8 cellular contexts compared by ENCODE assay signal in genomic region chrX:74382613-74383012, GRCh38. TPM values are rescaled to one million over a fixed set of nuclear protein-coding genes. Genes with fewer than 3 reads are reported as not detected.
DNase-seq lines count a peak whose midpoint lies in the region; ATAC-seq and TF ChIP-seq lines count a peak whose summit lies in the region.

No MANE protein-coding gene starts in this region.

- WGBS in heart right ventricle, 2 donors: 29 to 48% methylated on average over 2 of the region's 2 CpGs

- TF ChIP-seq CTCF in LNCaP clone FGC (IDR thresholded peaks at IDR 0.05; ENCODE audit: control insufficient read depth, extremely low read depth, insufficient read depth) (peak; percentile 60), heart right ventricle (IDR thresholded peaks at IDR 0.05) (peak; percentile 49 to 80 (median 68))

- no peak overlapping the region for H3K27ac ChIP-seq in heart right ventricle

- intact Hi-C loops in heart right ventricle (cut with DNase I): loop anchor here (1.0 to 5.0 kb wide), 7 partner anchors 150 to 170 kb away; no protein-coding TSS in a partner anchor

- H3K4me1 ChIP-seq in heart right ventricle: no peaks in the 10 kb centered on the region

- H3K9me3 ChIP-seq in heart right ventricle: no peaks in the 10 kb centered on the region

- no peaks in the 10 kb centered on the region for H3K36me3 ChIP-seq in heart right ventricle

- DNase-seq in CMK (ENCODE audit: low read depth) (peak; percentile 17), LNCaP clone FGC (ENCODE audit: low read depth) (peak; percentile 4), SKM-1 treated with dmso at 0.1 percent for 144 hours (lab: John Stamatoyannopoulos, UW; ENCODE audit: unreplicated experiment) (peak; percentile 55), heart right ventricle (peak; percentile 13 to 32), retina (peak; percentile 44), NCI-H2029 (lab: John Stamatoyannopoulos, UW) (no peak)
- DNase-seq in activated naive CD8-positive, alpha-beta T cell treated with anti-CD3 and anti-CD28 coated beads, Interleukin-2, amount 50 U/mL, for 24 hours: peak; percentile 52

- H3K4me3 Mint-ChIP-seq in activated naive CD8-positive, alpha-beta T cell treated with anti-CD3 and anti-CD28 coated beads, Interleukin-2, amount 50 U/mL, for 24 hours: no peak overlapping the region

- H3K27me3 Mint-ChIP-seq in activated naive CD8-positive, alpha-beta T cell treated with anti-CD3 and anti-CD28 coated beads, Interleukin-2, amount 50 U/mL, for 24 hours: peaks cover 10% of the 10 kb centered on the region

- peaks cover 2% of the 10 kb centered on the region for H3K4me1 Mint-ChIP-seq in activated naive CD8-positive, alpha-beta T cell treated with anti-CD3 and anti-CD28 coated beads, Interleukin-2, amount 50 U/mL, for 24 hours

- no peak overlapping the region for H3K27ac Mint-ChIP-seq in activated naive CD8-positive, alpha-beta T cell treated with anti-CD3 and anti-CD28 coated beads, Interleukin-2, amount 50 U/mL, for 24 hours

- peak; percentile 68 for ATAC-seq in GM19463 (IDR thresholded peaks at IDR 0.05; ENCODE audit: unreplicated experiment)
- peak; percentile 66 for ATAC-seq in activated naive CD8-positive, alpha-beta T cell treated with anti-CD3 and anti-CD28 coated beads, Interleukin-2, amount 50 U/mL, for 24 hours
- peak; percentile 65 to 94 (median 86) for ATAC-seq in heart right ventricle

- no peaks in the 10 kb centered on the region for H3K9me3 Mint-ChIP-seq in activated naive CD8-positive, alpha-beta T cell treated with anti-CD3 and anti-CD28 coated beads, Interleukin-2, amount 50 U/mL, for 24 hours

- peaks cover 0 to 40% (median 0%) of the 10 kb centered on the region in 7 donors for H3K27me3 ChIP-seq in heart right ventricle

- H3K4me3 ChIP-seq in LNCaP clone FGC (ENCODE audit: low read depth, low read length) (no peak overlapping the region), heart right ventricle (no peak overlapping the region)

- no peaks in the 10 kb centered on the region for H3K36me3 Mint-ChIP-seq in activated naive CD8-positive, alpha-beta T cell treated with anti-CD3 and anti-CD28 coated beads, Interleukin-2, amount 50 U/mL, for 24 hours (ENCODE audit: low read depth)

RNA-seq across cellular contexts. Expression of gene SLC16A2, which starts 38.7 kb away (rescaled TPM):
- total RNA-seq in heart right ventricle: 10 to 100 TPM in 1 of 10 donors, 1 to 10 TPM in 9; 4.9 to 12.6 (median 7.4) TPM
- polyA plus RNA-seq in heart right ventricle: 1 to 10 TPM; 2.4 to 3.7 TPM
